32 cellular contexts compared by ENCODE assay signal in the genomic region with DNA sequence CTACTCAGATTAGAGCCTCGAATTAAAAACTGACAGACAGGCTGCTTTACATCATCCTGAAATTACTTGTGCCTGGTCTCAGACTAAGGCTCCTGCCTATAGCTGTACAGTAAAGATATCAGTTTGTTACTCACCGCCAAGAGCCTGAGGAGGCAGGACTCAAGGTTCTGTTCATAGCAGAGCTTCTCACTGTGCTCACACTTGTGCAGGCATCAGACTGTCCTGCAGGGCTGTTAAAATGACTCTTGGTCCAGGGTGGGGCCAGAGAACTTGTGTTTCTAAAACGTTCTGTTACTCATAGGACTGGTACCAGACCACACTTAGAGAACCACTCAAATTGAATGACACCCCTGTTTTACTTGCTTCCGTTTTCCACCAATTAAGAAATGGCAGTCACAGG.
"Had no signal": no experiment of that assay in that cellular context is flagged by ENCODE, and none has a peak within 500 bp of the region (broad histone marks: within the 10 kb centered on the region; RNA-seq: fewer than 3 reads in every experiment).

No MANE protein-coding gene starts in this region.

- ATAC-seq: activated CD8-positive, alpha-beta T cell treated with anti-CD3 and anti-CD28 coated beads for 36 hours; activated naive CD4-positive, alpha-beta T cell treated with anti-CD3 and anti-CD28 coated beads, Interleukin-2, amount 50 U/mL, for 72 hours; activated T-cell treated with anti-CD3 and anti-CD28 coated beads, Interleukin-2, amount 50 U/mL, for 4 hours; activated T-cell treated with anti-CD3 and anti-CD28 coated beads, Interleukin-2, amount 50 U/mL, for 72 hours; activated T-helper 17 cell treated with anti-CD3 and anti-CD28 coated beads, Interleukin-2, amount 50 U/mL, for 72 hours; body of pancreas had no signal

- DNase-seq: activated B cell treated with CpG ODN at 0.5 μM for 24 hours; activated CD4-positive, alpha-beta memory T cell treated with anti-CD3 and anti-CD28 coated beads for 36 hours; activated CD4-positive, alpha-beta T cell treated with anti-CD3 and anti-CD28 coated beads for 4 hours; activated CD4-positive, alpha-beta T cell treated with anti-CD3 and anti-CD28 coated beads, Interleukin-2, amount 10 ng/mL, durations not matched to agents 24 days and 14 days; activated CD4-positive, alpha-beta T cell treated with anti-CD3 and anti-CD28 coated beads, Interleukin-2, amount 50 U/mL, for 1 hour; activated CD4-positive, alpha-beta T cell treated with anti-CD3 and anti-CD28 coated beads, Interleukin-2, amount 50 U/mL, for 4 hours; activated CD4-positive, CD25-positive, alpha-beta regulatory T cell treated with anti-CD3 and anti-CD28 coated beads, Interleukin-2, amount 50 U/mL, for 72 hours; activated CD8-positive, alpha-beta memory T cell treated with anti-CD3 and anti-CD28 coated beads, Interleukin-2, amount 50 U/mL, for 4 hours; activated CD8-positive, alpha-beta T cell treated with anti-CD3 and anti-CD28 coated beads for 36 hours; activated effector memory CD4-positive, alpha-beta T cell treated with anti-CD3 and anti-CD28 coated beads, Interleukin-2, amount 50 U/mL, for 16 hours; activated gamma-delta T cell treated with Interleukin-2 at 50 U/mL for 16 hours; activated naive CD4-positive, alpha-beta T cell; activated naive CD4-positive, alpha-beta T cell treated with anti-CD3 and anti-CD28 coated beads for 36 hours; activated naive CD4-positive, alpha-beta T cell treated with anti-CD3 and anti-CD28 coated beads, Interleukin-2, amount 50 U/mL, for 16 hours; activated naive CD8-positive, alpha-beta T cell treated with anti-CD3 and anti-CD28 coated beads for 36 hours; activated T-cell treated with anti-CD3 and anti-CD28 coated beads for 4 hours; activated T-cell treated with anti-CD3 and anti-CD28 coated beads, Interleukin-2, amount 50 U/mL, for 1 hour; activated T-cell treated with anti-CD3 and anti-CD28 coated beads, Interleukin-2, amount 50 U/mL, for 4 hours; activated T-cell treated with anti-CD3 and anti-CD28 coated beads, Interleukin-2, amount 50 U/mL, for 72 hours; adrenal gland; amniotic stem cell; aorta; body of pancreas; brain microvascular endothelial cell; central memory CD4-positive, alpha-beta T cell; T-helper 1 cell; T-helper 2 cell; T-helper 9 cell had no signal

- H3K36me3 ChIP-seq: adrenal gland, brain microvascular endothelial cell, breast epithelium had no signal

- H3K4me3 ChIP-seq: adrenal gland, body of pancreas, breast epithelium had no signal

- H3K9me3 ChIP-seq: adrenal gland, body of pancreas, breast epithelium had no signal

- H3K27ac ChIP-seq: adrenal gland, body of pancreas, brain microvascular endothelial cell, breast epithelium, VCaP had no signal

- H3K4me1 ChIP-seq: adrenal gland, breast epithelium had no signal

- H3K27me3 ChIP-seq: adrenal gland, body of pancreas, brain microvascular endothelial cell, breast epithelium had no signal
